ENCODE assay signal across 1 cellular context in genomic region chr10:15144788-15145187, GRCh38.
TF ChIP-seq lines count a peak whose summit lies in the region.

No MANE protein-coding gene starts in this region.

TF ChIP-seq in IMR-90, 13 proteins besides CTCF, POLR2A, EP300 and RAD21:
- TF ChIP-seq ELK1 (IDR thresholded peaks at IDR 0.05; ENCODE audit: borderline replicate concordance, low read depth, low read length) = no peak
- no peak for TF ChIP-seq RFX5 (IDR thresholded peaks at IDR 0.05; ENCODE audit: low read depth, low read length)
- no peak for TF ChIP-seq NFE2L2 (IDR thresholded peaks at IDR 0.05; ENCODE audit: low read depth, low read length)
- TF ChIP-seq FOS (IDR thresholded peaks at IDR 0.05; ENCODE audit: low read depth, low read length) = no peak
- no peak for TF ChIP-seq RCOR1 (IDR thresholded peaks at IDR 0.05; ENCODE audit: insufficient replicate concordance, low read length)
- TF ChIP-seq MXI1 (IDR thresholded peaks at IDR 0.05; ENCODE audit: borderline replicate concordance, low read depth, low read length) = no peak
- no peak for TF ChIP-seq CEBPB (IDR thresholded peaks at IDR 0.05; ENCODE audit: low read depth, low read length)
- TF ChIP-seq USF2 (IDR thresholded peaks at IDR 0.05; ENCODE audit: low read depth, low read length) = no peak
- TF ChIP-seq BHLHE40 (IDR thresholded peaks at IDR 0.05; ENCODE audit: low read depth, low read length) = no peak
- no peak for TF ChIP-seq MAZ (IDR thresholded peaks at IDR 0.05; ENCODE audit: borderline replicate concordance, low read depth, low read length)
- no peak for TF ChIP-seq MAFK (IDR thresholded peaks at IDR 0.05; ENCODE audit: low read depth, low read length)
- TF ChIP-seq SMC3 (IDR thresholded peaks at IDR 0.05; ENCODE audit: low read depth, low read length) = no peak
